ENCODE assay signal across 8 cellular contexts in the genomic region with DNA sequence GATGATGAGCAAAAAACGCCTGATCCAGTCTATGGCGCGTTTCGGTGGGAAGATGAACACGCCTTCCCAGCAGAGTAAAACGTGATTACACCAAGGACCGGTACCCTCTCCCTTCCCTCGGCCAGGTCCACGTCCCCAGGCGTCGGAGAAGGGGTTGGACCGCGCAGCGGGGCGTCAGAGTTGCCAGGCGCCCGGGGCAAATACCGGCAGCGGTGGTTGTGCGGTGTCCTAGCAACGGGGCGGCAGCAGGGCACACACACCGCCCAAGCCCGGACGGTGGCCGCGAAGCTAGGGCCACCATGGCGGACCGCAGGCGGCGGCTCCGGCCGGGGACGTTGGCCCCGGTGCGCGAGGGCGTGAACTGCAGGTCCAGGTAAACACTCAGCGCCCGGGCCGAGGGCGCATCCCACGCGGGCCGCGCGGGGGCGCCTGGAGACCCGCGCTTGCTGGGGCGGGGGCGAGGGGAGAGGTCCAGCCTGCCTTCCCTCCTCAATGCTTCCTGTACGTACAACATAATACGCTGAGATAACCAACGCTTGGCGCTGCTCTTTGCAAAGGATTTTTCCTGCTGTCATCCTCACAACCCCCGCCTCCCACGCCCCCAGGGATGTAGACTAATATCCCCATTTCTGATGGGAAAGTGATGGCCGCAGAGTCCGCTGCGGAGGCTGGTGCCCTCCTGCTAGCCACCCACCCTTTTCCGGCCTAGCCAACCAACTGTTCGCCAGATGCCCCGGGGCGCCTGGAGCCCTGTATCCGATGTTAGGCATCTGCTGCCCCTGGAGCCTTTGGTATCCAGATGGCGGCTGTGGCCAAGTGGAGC. TPM values are rescaled to one million over a fixed set of nuclear protein-coding genes. Genes with fewer than 3 reads are reported as not detected.
A peak's percentile ranks its signal among the peaks of the same experiment; 100 is the strongest.
DNase-seq lines count a peak whose midpoint lies in the region; ATAC-seq and TF ChIP-seq lines count a peak whose summit lies in the region.

A gene with protein sequence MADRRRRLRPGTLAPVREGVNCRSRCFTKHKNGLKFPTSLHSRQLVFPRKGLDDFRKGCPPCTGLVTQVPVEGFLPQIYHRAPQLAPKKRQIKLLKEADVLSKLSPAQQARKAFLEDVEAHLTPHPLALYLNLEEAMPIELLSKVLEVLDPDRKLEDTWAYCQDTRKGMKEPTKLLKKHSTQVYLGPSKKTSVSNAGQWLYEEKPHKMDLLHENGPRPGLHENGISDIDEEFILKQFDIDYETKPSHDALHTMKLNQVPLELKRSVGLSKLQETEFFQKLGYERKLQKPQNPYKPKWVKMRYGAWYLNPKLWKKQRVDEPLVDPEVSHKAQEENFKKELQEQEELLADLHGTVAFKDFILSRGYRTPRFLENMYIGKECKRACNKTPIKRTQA (plus strand): TSS at position 274 of the 823 bp plus-strand sequence. CDS start 26 bp downstream, at position 300.

- no peaks in the 10 kb centered on the region for H3K79me2 ChIP-seq in mammary epithelial cell (ENCODE audit: insufficient read depth, low read length)

- H3K4me1 Mint-ChIP-seq in T-helper 2 cell treated with Interferon-gamma antibody and Interleukin-4, amounts not matched to agents 5 μg/mL and 100 μg/mL, for 36 hours (ENCODE audit: low read depth): peaks cover 5% of the 10 kb centered on the region

- H3K4me1 ChIP-seq in mammary epithelial cell (ENCODE audit: insufficient read depth, low read length): peaks cover 11% of the 10 kb centered on the region

- DNase-seq in NCI-H1092 treated with DMSO at 0.1 percent for 48 hours (lab: John Stamatoyannopoulos, UW) (peak; percentile 81), mammary epithelial cell (peak; percentile 56), iPS-NIHi11 (ENCODE audit: low spot score) (peak; percentile 93), sciatic nerve (ENCODE audit: low spot score) (peak; percentile 70), OCI-M2 (lab: John Stamatoyannopoulos, UW; ENCODE audit: unreplicated experiment) (no peak)
- DNase-seq in T-helper 2 cell treated with Interferon-gamma antibody and Interleukin-4, amounts not matched to agents 5 μg/mL and 100 μg/mL, for 36 hours (ENCODE audit: low spot score): peak; percentile 17

- intact Hi-C loops in mammary epithelial cell (cut with micrococcal nuclease) (loop anchor here (2.0 kb wide), 1 partner anchor 55 kb away; a partner anchor contains a TSS), sciatic nerve (cut with DNase I) (no loop called here)

- no peak within 1 kb of the TSS for H3K27ac ChIP-seq in mammary epithelial cell (ENCODE audit: insufficient read depth, low read depth, low read length)

- no peaks in the 10 kb centered on the region for H4K20me1 ChIP-seq in mammary epithelial cell (ENCODE audit: insufficient read depth, low read length)

- no TSS peak for BruUV-seq in mammary epithelial cell (replicated peaks; lab: Mats Ljungman, UMichigan)

- CTCF ChIA-PET in mammary epithelial cell (lab: Charles Lee; ENCODE audit: low non-redundant PET): no interaction called here

- H3K36me3 Mint-ChIP-seq in T-helper 2 cell treated with Interferon-gamma antibody and Interleukin-4, amounts not matched to agents 5 μg/mL and 100 μg/mL, for 36 hours (ENCODE audit: low read depth): no peaks in the 10 kb centered on the region

- H3K4me3 Mint-ChIP-seq in T-helper 2 cell treated with Interferon-gamma antibody and Interleukin-4, amounts not matched to agents 5 μg/mL and 100 μg/mL, for 36 hours: peak within 1 kb of the TSS; percentile 73

- no peaks in the 10 kb centered on the region for H3K36me3 ChIP-seq in mammary epithelial cell (ENCODE audit: insufficient read depth, low read length)

- WGBS in mammary epithelial cell (ENCODE audit: low coverage, missing lambda C conversion rate): 2% methylated on average over 34 of the region's 67 CpGs

- peak within 1 kb of the TSS; percentile 59 to 65 (median 64) for H3K4me3 ChIP-seq in mammary epithelial cell (replicated peaks in 1 of 3; ENCODE audit: insufficient read depth in 1 of 3, low read depth in 2 of 3, low read length in 3 of 3)

- ATAC-seq in sciatic nerve (peak; percentile 92), GM19467 (IDR thresholded peaks at IDR 0.05; ENCODE audit: unreplicated experiment) (no peak)

- no peaks in the 10 kb centered on the region for H3K9me3 Mint-ChIP-seq in T-helper 2 cell treated with Interferon-gamma antibody and Interleukin-4, amounts not matched to agents 5 μg/mL and 100 μg/mL, for 36 hours

- peak within 1 kb of the TSS; percentile 92 for H2AFZ ChIP-seq in mammary epithelial cell (ENCODE audit: low read depth, low read length)

- TF ChIP-seq CTCF in GM12872 (IDR thresholded peaks at IDR 0.05; ENCODE audit: insufficient read depth, low read depth, low read length): peak; percentile 27; the same call in 1 of the 3 replicates
- peak in 1 of 2 donors; percentile 59 for TF ChIP-seq CTCF in mammary epithelial cell (conservative IDR thresholded peaks at IDR 0.05 in 1 of 2, IDR thresholded peaks at IDR 0.05 in 1 of 2; ENCODE audit: extremely low read depth in 1 of 2, insufficient read depth in 1 of 2, low read depth in 1 of 2, low read length in 2 of 2)

- in situ Hi-C loops in mammary epithelial cell (cut with MboI; ENCODE audit: low sequenced_read_pairs in 2 of 2): no loop called here

- H3K4me2 ChIP-seq in mammary epithelial cell (ENCODE audit: insufficient read depth, low read depth, low read length): peak within 1 kb of the TSS; percentile 96

- H3K9ac ChIP-seq in mammary epithelial cell (ENCODE audit: insufficient read depth, low read length): peak within 1 kb of the TSS; percentile 33

- H3K27ac Mint-ChIP-seq in T-helper 2 cell treated with Interferon-gamma antibody and Interleukin-4, amounts not matched to agents 5 μg/mL and 100 μg/mL, for 36 hours: no peak within 1 kb of the TSS

- peaks cover 6% of the 10 kb centered on the region for H3K27me3 ChIP-seq in mammary epithelial cell (ENCODE audit: insufficient read depth, low read length)

- H3K27me3 Mint-ChIP-seq in T-helper 2 cell treated with Interferon-gamma antibody and Interleukin-4, amounts not matched to agents 5 μg/mL and 100 μg/mL, for 36 hours (ENCODE audit: low read depth): peaks cover 66% of the 10 kb centered on the region

- H3K9me3 ChIP-seq in mammary epithelial cell (replicated peaks; ENCODE audit: insufficient read depth, low read length): no peaks in the 10 kb centered on the region

- dilution Hi-C loops in mammary epithelial cell (cut with HindIII; ENCODE audit: low sequenced_read_pairs): no loop called here

RNA-seq across cellular contexts. Expression of the gene that starts here (rescaled TPM):
- total RNA-seq in mammary epithelial cell: 1 to 10 TPM in 1 of 2 donors, under 1 TPM in 1; 0.80 to 1.5 TPM
- 0.23 TPM for polyA plus RNA-seq in mammary epithelial cell
- polyA minus RNA-seq in mammary epithelial cell: not detected
- total RNA-seq in sciatic nerve: 2.5 TPM
